15 cellular contexts compared by ENCODE assay signal in genomic region chr19:6587998-6588507, GRCh38. TPM values are rescaled to one million over a fixed set of nuclear protein-coding genes. Genes with fewer than 3 reads are reported as not detected.
DNase-seq lines count a peak whose midpoint lies in the region; ATAC-seq and TF ChIP-seq lines count a peak whose summit lies in the region.
"Had no signal": no experiment of that assay in that cellular context is flagged by ENCODE, and none has a peak within 500 bp of the region (broad histone marks: within the 10 kb centered on the region; RNA-seq: fewer than 3 reads in every experiment).

No MANE protein-coding gene starts in this region.

- H3K4me1 Mint-ChIP-seq in T-helper 2 cell treated with Interferon-gamma antibody and Interleukin-4, amounts not matched to agents 5 μg/mL and 100 μg/mL, for 36 hours (ENCODE audit: low read depth): peaks cover 51% of the 10 kb centered on the region
- H3K4me1 Mint-ChIP-seq in activated naive CD8-positive, alpha-beta T cell (ENCODE audit: low read depth): peaks cover 51% of the 10 kb centered on the region

- H3K4me3 Mint-ChIP-seq in T-helper 2 cell treated with Interferon-gamma antibody and Interleukin-4, amounts not matched to agents 5 μg/mL and 100 μg/mL, for 36 hours: peak overlapping the region; percentile 95
- peak overlapping the region; percentile 94 for H3K4me3 Mint-ChIP-seq in activated naive CD8-positive, alpha-beta T cell

- H3K27ac Mint-ChIP-seq in T-helper 2 cell treated with Interferon-gamma antibody and Interleukin-4, amounts not matched to agents 5 μg/mL and 100 μg/mL, for 36 hours: peak overlapping the region; percentile 70
- no peak overlapping the region for H3K27ac Mint-ChIP-seq in activated naive CD8-positive, alpha-beta T cell

- POLR2A ChIA-PET in HEK293T (lab: Yijun Ruan, JAX): no interaction called here

- H3K27me3 Mint-ChIP-seq in T-helper 2 cell treated with Interferon-gamma antibody and Interleukin-4, amounts not matched to agents 5 μg/mL and 100 μg/mL, for 36 hours (ENCODE audit: low read depth): peaks cover 40% of the 10 kb centered on the region
- H3K27me3 Mint-ChIP-seq in activated naive CD8-positive, alpha-beta T cell: peaks cover 35% of the 10 kb centered on the region

- DNase-seq in T-helper 2 cell treated with Interferon-gamma antibody and Interleukin-4, amounts not matched to agents 5 μg/mL and 100 μg/mL, for 36 hours (ENCODE audit: low spot score): no peak
- DNase-seq in T-helper 2 cell (no peak), mucosa of descending colon (no peak), HEK293T (ENCODE audit: extremely low spot score) (no peak), left ventricle myocardium inferior (no peak)
- DNase-seq: amniotic stem cell, MG63, SHP77, spleen, upper lobe of right lung had no signal

- H3K9me3 ChIP-seq in mucosa of descending colon (no peaks in the 10 kb centered on the region), left ventricle myocardium inferior (replicated peaks) (no peaks in the 10 kb centered on the region)
- H3K9me3 ChIP-seq: A549, MG63, spleen, upper lobe of right lung had no signal

- peak; percentile 10 for TF ChIP-seq POLR2A in GM19099 (IDR thresholded peaks at IDR 0.05; ENCODE audit: extremely low read depth, insufficient read length, low read depth)

- no peaks in the 10 kb centered on the region for H3K36me3 ChIP-seq in mucosa of descending colon (ENCODE audit: low read depth)
- H3K36me3 ChIP-seq in left ventricle myocardium inferior: no peaks in the 10 kb centered on the region
- H3K36me3 ChIP-seq: MG63, spleen, upper lobe of right lung had no signal

- no peak for TF ChIP-seq CTCF in mucosa of descending colon (IDR thresholded peaks at IDR 0.05)
- no peak for TF ChIP-seq CTCF in left ventricle myocardium inferior (IDR thresholded peaks at IDR 0.05; ENCODE audit: borderline replicate concordance)

- peak; percentile 10 for ATAC-seq in mucosa of descending colon
- no peak for ATAC-seq in GM21515 (IDR thresholded peaks at IDR 0.05; ENCODE audit: unreplicated experiment)

- intact Hi-C loops in mucosa of descending colon (cut with DNase I, micrococcal nuclease) (no loop called here), left ventricle myocardium inferior (cut with micrococcal nuclease) (no loop called here)

- H3K4me1 ChIP-seq in mucosa of descending colon (ENCODE audit: low read depth) (peaks cover 5% of the 10 kb centered on the region), left ventricle myocardium inferior (peaks cover 41% of the 10 kb centered on the region)

- CTCF ChIA-PET in HEK293T (lab: Yijun Ruan, JAX): no interaction called here

- H3K9me3 Mint-ChIP-seq in T-helper 2 cell treated with Interferon-gamma antibody and Interleukin-4, amounts not matched to agents 5 μg/mL and 100 μg/mL, for 36 hours: no peaks in the 10 kb centered on the region
- H3K9me3 Mint-ChIP-seq in activated naive CD8-positive, alpha-beta T cell (ENCODE audit: low read depth): no peaks in the 10 kb centered on the region

- peaks cover 31% of the 10 kb centered on the region for H3K36me3 Mint-ChIP-seq in T-helper 2 cell treated with Interferon-gamma antibody and Interleukin-4, amounts not matched to agents 5 μg/mL and 100 μg/mL, for 36 hours (ENCODE audit: low read depth)
- peaks cover 2% of the 10 kb centered on the region for H3K36me3 Mint-ChIP-seq in activated naive CD8-positive, alpha-beta T cell

- no peak overlapping the region for H3K4me3 ChIP-seq in mucosa of descending colon
- H3K4me3 ChIP-seq in left ventricle myocardium inferior: no peak overlapping the region
- H3K4me3 ChIP-seq: A549, MG63, upper lobe of right lung had no signal

- H3K27ac ChIP-seq in left ventricle myocardium inferior (replicated peaks): no peak overlapping the region
- H3K27ac ChIP-seq: upper lobe of right lung had no signal

- peaks cover 100% of the 10 kb centered on the region for H3K27me3 ChIP-seq in left ventricle myocardium inferior (ENCODE audit: low read depth)
- H3K27me3 ChIP-seq: MG63 had no signal

TF ChIP-seq in HEK293T, 16 proteins besides CTCF, POLR2A, EP300 and RAD21:
- TF ChIP-seq L3MBTL2 (conservative IDR thresholded peaks at IDR 0.05): no peak
- no peak for TF ChIP-seq ELF4 (IDR thresholded peaks at IDR 0.05)
- TF ChIP-seq TARDBP (IDR thresholded peaks at IDR 0.05): no peak
- no peak for TF ChIP-seq SUZ12 (IDR thresholded peaks at IDR 0.05)
- TF ChIP-seq LEF1 (IDR thresholded peaks at IDR 0.05; ENCODE audit: borderline replicate concordance): no peak
- no peak for TF ChIP-seq NFRKB (IDR thresholded peaks at IDR 0.05)
- TF ChIP-seq PKNOX1 (IDR thresholded peaks at IDR 0.05): no peak
- no peak for TF ChIP-seq BHLHE40 (IDR thresholded peaks at IDR 0.05; ENCODE audit: borderline replicate concordance)
- TF ChIP-seq FOXK2 (IDR thresholded peaks at IDR 0.05): no peak
- TF ChIP-seq ARNT (IDR thresholded peaks at IDR 0.05): no peak
- TF ChIP-seq SP1 (IDR thresholded peaks at IDR 0.05): no peak
- no peak for TF ChIP-seq FOXA1 (IDR thresholded peaks at IDR 0.05)

RNA-seq across cellular contexts. Expression of gene CD70, which starts 2.9 kb away (rescaled TPM):
- 1 to 10 TPM in 1 of 3 donors, not detected in 2; 1.0 TPM for total RNA-seq in mucosa of descending colon
- total RNA-seq in left ventricle myocardium inferior: not detected
- total RNA-seq: frontal cortex had no signal

RNA-seq across cellular contexts. Expression of gene TNFSF9, which starts 57.2 kb away (rescaled TPM):
- total RNA-seq in mucosa of descending colon (1 to 10 TPM in 2 of 3 donors, under 1 TPM in 1; 0.58 to 1.2 (median 1.0) TPM), left ventricle myocardium inferior (0.38 TPM)
